ENCODE assay signal across 32 cellular contexts in genomic region chr3:189588818-189589569, GRCh38. TPM values are rescaled to one million over a fixed set of nuclear protein-coding genes. Genes with fewer than 3 reads are reported as not detected.
DNase-seq lines count a peak whose midpoint lies in the region; ATAC-seq, FAIRE-seq and TF ChIP-seq lines count a peak whose summit lies in the region.
"Had no signal": no experiment of that assay in that cellular context is flagged by ENCODE, and none has a peak within 500 bp of the region (broad histone marks: within the 10 kb centered on the region; RNA-seq: fewer than 3 reads in every experiment).

No MANE protein-coding gene starts in this region.

- TF ChIP-seq POLR2A in GM12892 (IDR thresholded peaks at IDR 0.05; ENCODE audit: low read depth, low read length) = no peak

- no peak for TF ChIP-seq CTCF in foreskin keratinocyte (conservative IDR thresholded peaks at IDR 0.05)

- peak; percentile 44 for FAIRE-seq in GM12892 (lab: Jason Lieb, UNC)
- FAIRE-seq: frontal cortex, HTR-8/SVneo had no signal

- H3K36me3 ChIP-seq in adipocyte (ENCODE audit: control insufficient read depth, insufficient read depth, low read length, severe bottlenecking) = no peaks in the 10 kb centered on the region
- H3K36me3 ChIP-seq in skeletal muscle satellite cell (ENCODE audit: insufficient read depth, low read length) = no peaks in the 10 kb centered on the region
- H3K36me3 ChIP-seq: BLaER1 treated with 17β-estradiol and CSF1 and Interleukin-3, amounts not matched to agents 10 nM and 100 nM; upper lobe of right lung had no signal

- H3K9me3 ChIP-seq in adipocyte (ENCODE audit: control insufficient read depth, low read length) = no peaks in the 10 kb centered on the region
- H3K9me3 ChIP-seq in skeletal muscle satellite cell (replicated peaks; ENCODE audit: low read length) = no peaks in the 10 kb centered on the region
- H3K9me3 ChIP-seq: body of pancreas, upper lobe of right lung had no signal

- H3K4me1 ChIP-seq in adipocyte (ENCODE audit: control insufficient read depth, insufficient read depth, low read length) (peaks cover 42% of the 10 kb centered on the region), foreskin keratinocyte (peaks cover 34% of the 10 kb centered on the region), skeletal muscle satellite cell (ENCODE audit: control insufficient read depth, insufficient read depth, low read length) (peaks cover 19% of the 10 kb centered on the region)
- H3K4me1 ChIP-seq: body of pancreas, upper lobe of right lung had no signal

- peak overlapping the region; percentile 70 for H3K9ac ChIP-seq in adipocyte (ENCODE audit: low read length)
- no peak overlapping the region for H3K9ac ChIP-seq in skeletal muscle satellite cell (ENCODE audit: low read depth, low read length)
- H3K9ac ChIP-seq: BLaER1 treated with 17β-estradiol and CSF1 and Interleukin-3, amounts not matched to agents 10 nM and 100 nM had no signal

- peak overlapping the region; percentile 45 for H3K27ac ChIP-seq in foreskin keratinocyte
- H3K27ac ChIP-seq: BLaER1 treated with 17β-estradiol and CSF1 and Interleukin-3, amounts not matched to agents 10 nM and 100 nM; body of pancreas; upper lobe of right lung had no signal

- peak overlapping the region; percentile 71 for H3K4me2 ChIP-seq in skeletal muscle satellite cell (ENCODE audit: low read length)
- H3K4me2 ChIP-seq: BLaER1 treated with 17β-estradiol and CSF1 and Interleukin-3, amounts not matched to agents 10 nM and 100 nM had no signal

- no peak for DNase-seq in GM12892 (ENCODE audit: insufficient read length)
- DNase-seq in adipocyte (ENCODE audit: low read depth) = no peak
- DNase-seq in foreskin keratinocyte = peak in 1 of 2 donors; percentile 59
- DNase-seq in NCI-H2171 (lab: John Stamatoyannopoulos, UW) = no peak
- DNase-seq in GDM1 (lab: John Stamatoyannopoulos, UW) = no peak
- DNase-seq in DMS53 treated with DMSO at 0.1 percent for 48 hours (lab: John Stamatoyannopoulos, UW; ENCODE audit: unreplicated experiment) = no peak
- DNase-seq in amygdala (lab: John Stamatoyannopoulos, UW) = no peak
- DNase-seq: activated CD4-positive, alpha-beta T cell treated with anti-CD3 and anti-CD28 coated beads for 36 hours; activated CD8-positive, alpha-beta T cell treated with anti-CD3 and anti-CD28 coated beads, Interleukin-2, amount 10 ng/mL, durations not matched to agents 7 days and 5 days; activated effector memory CD4-positive, alpha-beta T cell treated with anti-CD3 and anti-CD28 coated beads, Interleukin-2, amount 50 U/mL, for 16 hours; body of pancreas; COR-L47; DMS79 treated with DMSO at 0.1 percent for 48 hours; KBM-7; MM.1S; natural killer cell; NCI-H1417; NCI-H2081 treated with DMSO at 0.1 percent for 48 hours; NCI-H446 treated with DMSO at 0.1 percent for 48 hours; NCI-H82; occipital lobe; substantia nigra; T-helper 2 cell; upper lobe of right lung had no signal

- H3K27me3 ChIP-seq in adipocyte (replicated peaks; ENCODE audit: control insufficient read depth, insufficient read depth, low read length) = no peaks in the 10 kb centered on the region
- no peaks in the 10 kb centered on the region for H3K27me3 ChIP-seq in foreskin keratinocyte
- H3K27me3 ChIP-seq in skeletal muscle satellite cell (ENCODE audit: control insufficient read depth, insufficient read depth, low read length) = no peaks in the 10 kb centered on the region
- H3K27me3 ChIP-seq: BLaER1 treated with 17β-estradiol and CSF1 and Interleukin-3, amounts not matched to agents 10 nM and 100 nM; body of pancreas; upper lobe of right lung had no signal

- peak; percentile 53 for ATAC-seq in foreskin keratinocyte
- ATAC-seq: activated CD4-positive, alpha-beta T cell treated with anti-CD3 and anti-CD28 coated beads for 36 hours; activated CD8-positive, alpha-beta T cell treated with anti-CD3 and anti-CD28 coated beads, Interleukin-2, amount 10 ng/mL, durations not matched to agents 7 days and 5 days; body of pancreas; HCT116; natural killer cell; SK-N-SH treated with all-trans-retinoic acid at 6 μM for 48 hours; upper lobe of right lung had no signal

- H3K4me3 ChIP-seq in adipocyte (ENCODE audit: low read length) (peak overlapping the region; percentile 67), skeletal muscle satellite cell (ENCODE audit: low read length) (peak overlapping the region; percentile 39)
- H3K4me3 ChIP-seq: BLaER1 treated with 17β-estradiol and CSF1 and Interleukin-3, amounts not matched to agents 10 nM and 100 nM; body of pancreas; upper lobe of right lung had no signal

RNA-seq across cellular contexts. Expression of gene TP63, which starts 42.2 kb away (rescaled TPM):
- polyA plus RNA-seq in GM12892 (2012; ENCODE audit: missing spikeins) = 21.8 TPM
- 154 and 165 TPM in 2 replicates for total RNA-seq in foreskin keratinocyte
- polyA plus RNA-seq in foreskin keratinocyte = 32.7 and 42.9 TPM in 2 replicates
- under 0.01 and 0.44 TPM in 2 replicates for total RNA-seq in skeletal muscle satellite cell (2012; rRNA removed)
- total RNA-seq: activated CD8-positive, alpha-beta T cell treated with anti-CD3 and anti-CD28 coated beads, Interleukin-2, amount 10 ng/mL, durations not matched to agents 7 days and 5 days; body of pancreas; chondrocyte; epithelial cell of proximal tubule had no signal
